In the genomic region with DNA sequence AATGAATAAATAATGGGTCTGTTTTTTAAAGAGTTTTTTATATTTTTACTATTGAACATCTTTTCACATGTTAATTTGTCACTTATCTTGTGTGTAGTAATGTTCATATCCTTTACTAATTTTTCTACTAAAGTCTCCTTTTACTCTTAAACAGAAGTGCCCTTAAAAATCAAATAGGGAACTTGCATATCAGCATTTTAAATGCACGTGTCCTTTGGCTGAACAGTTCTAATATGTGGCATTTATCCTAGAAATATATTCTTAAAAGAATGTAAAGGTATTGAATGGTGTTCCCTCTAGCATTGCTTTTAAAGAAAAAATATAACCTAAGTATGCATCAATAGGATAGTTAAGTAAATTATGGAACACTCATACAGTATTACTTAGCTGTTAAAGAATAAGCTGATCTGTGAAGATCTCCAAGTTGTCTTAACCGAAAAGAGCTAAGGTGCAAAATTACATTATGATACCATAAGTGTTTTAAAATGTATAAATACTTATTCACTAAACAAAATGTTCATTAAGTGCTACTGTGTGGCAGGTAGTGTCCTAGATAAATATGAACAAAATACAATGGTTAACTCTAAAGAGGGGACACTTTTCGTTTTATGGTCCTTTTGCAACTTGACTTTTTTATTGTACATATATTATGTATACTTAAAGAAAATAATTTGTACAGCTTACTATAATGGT, we compare ENCODE assay signal across 8 cellular contexts. TPM values are rescaled to one million over a fixed set of nuclear protein-coding genes. Genes with fewer than 3 reads are reported as not detected.
A peak's percentile ranks its signal among the peaks of the same experiment; 100 is the strongest.
DNase-seq lines count a peak whose midpoint lies in the region; ATAC-seq and TF ChIP-seq lines count a peak whose summit lies in the region.

No MANE protein-coding gene starts in this region.

- H3K4me1 Mint-ChIP-seq in HFFc6 (ENCODE audit: low read depth) (peaks cover 13% of the 10 kb centered on the region), glutamatergic neuron (ENCODE audit: low read depth, unreplicated experiment) (peaks cover 8% of the 10 kb centered on the region)

- DNase-seq in HFFc6 (no peak), glutamatergic neuron (no peak), smooth muscle cell (lab: John Stamatoyannopoulos, UW; ENCODE audit: unreplicated experiment) (no peak), DMS53 (lab: John Stamatoyannopoulos, UW) (no peak), nucleus accumbens (lab: John Stamatoyannopoulos, UW) (no peak), NCI-H2029 treated with DMSO at 0.1 percent for 48 hours (lab: John Stamatoyannopoulos, UW) (no peak)

- peaks cover 6% of the 10 kb centered on the region for H3F3A ChIP-seq in smooth muscle cell (ENCODE audit: low read depth)

- H3K4me1 ChIP-seq in smooth muscle cell (ENCODE audit: low read depth), result peaks cover 5% of the 10 kb centered on the region

- H3K9me3 Mint-ChIP-seq in HFFc6 (peaks cover 5% of the 10 kb centered on the region; the same call in 1 of the 2 replicates), glutamatergic neuron (ENCODE audit: unreplicated experiment) (peaks cover 2% of the 10 kb centered on the region)

- peak overlapping the region; percentile 60 for H3K27ac ChIP-seq in VCaP
- H3K27ac ChIP-seq in smooth muscle cell (ENCODE audit: low read depth), result no peak overlapping the region

- no peak for ATAC-seq in GM21619 (IDR thresholded peaks at IDR 0.05; ENCODE audit: unreplicated experiment)

- peak overlapping the region; percentile 90 for H3K4me2 ChIP-seq in smooth muscle cell

- H3K27ac Mint-ChIP-seq in HFFc6 (peak overlapping the region; percentile 69), glutamatergic neuron (ENCODE audit: unreplicated experiment) (no peak overlapping the region)

- H3K27me3 Mint-ChIP-seq in HFFc6 (ENCODE audit: insufficient read depth) (peaks cover 3% of the 10 kb centered on the region; the same call in 1 of the 2 replicates), glutamatergic neuron (ENCODE audit: unreplicated experiment) (no peaks in the 10 kb centered on the region)

- 39% methylated on average over 3 of the region's 3 CpGs for WGBS in smooth muscle cell (ENCODE audit: low lambda C conversion rate)

- no peaks in the 10 kb centered on the region for H3K27me3 ChIP-seq in smooth muscle cell (ENCODE audit: low read depth)

- H3K4me3 ChIP-seq in smooth muscle cell, result peak overlapping the region; percentile 95

- TF ChIP-seq CTCF in HFFc6 (IDR thresholded peaks at IDR 0.05) (no peak), VCaP (conservative IDR thresholded peaks at IDR 0.05) (no peak), glutamatergic neuron (IDR thresholded peaks at IDR 0.05; ENCODE audit: partially characterized antibody, unreplicated experiment) (no peak), smooth muscle cell (IDR thresholded peaks at IDR 0.05; ENCODE audit: borderline replicate concordance, insufficient read depth, poor library complexity, severe bottlenecking) (no peak)

- peak overlapping the region; percentile 79 for H3K9ac ChIP-seq in smooth muscle cell (ENCODE audit: low read depth)

- H3K79me2 ChIP-seq in smooth muscle cell (ENCODE audit: low read depth), result peaks cover 26% of the 10 kb centered on the region

- H3K9me3 ChIP-seq in smooth muscle cell (replicated peaks; ENCODE audit: low read depth), result no peaks in the 10 kb centered on the region

- peak overlapping the region; percentile 96 for H2AFZ ChIP-seq in smooth muscle cell (ENCODE audit: low read depth)

- H3K36me3 ChIP-seq in smooth muscle cell (ENCODE audit: low read depth), result peaks cover 5% of the 10 kb centered on the region

- no peaks in the 10 kb centered on the region for H4K20me1 ChIP-seq in smooth muscle cell (ENCODE audit: low read depth)

- H3K4me3 Mint-ChIP-seq in HFFc6 (peak overlapping the region; percentile 95), glutamatergic neuron (ENCODE audit: unreplicated experiment) (peak overlapping the region; percentile 83)

- H3K36me3 Mint-ChIP-seq in HFFc6 (ENCODE audit: low read depth), result peaks cover 28% of the 10 kb centered on the region
- H3K36me3 Mint-ChIP-seq in glutamatergic neuron (ENCODE audit: unreplicated experiment), result peaks cover 5% of the 10 kb centered on the region

RNA-seq across cellular contexts. Expression of gene PGBD1, which starts 0.6 kb away (rescaled TPM):
- 1 to 10 TPM; 2.6 to 4.5 (median 4.1) TPM for total RNA-seq in HFFc6 (2021; fragmentation: NEBNext Ultra II Directional; extraction: Animal tissue kit (Norgen Biotek cat#: 25700))
- total RNA-seq in glutamatergic neuron (ENCODE audit: unreplicated experiment) (18.1 TPM), smooth muscle cell (9.2 and 15.1 TPM in 2 replicates)
- polyA plus RNA-seq in smooth muscle cell, result 8.1 and 9.7 TPM in 2 replicates

RNA-seq across cellular contexts. Expression of gene ZSCAN26, which starts 13.8 kb away (rescaled TPM):
- total RNA-seq in HFFc6 (2021; fragmentation: NEBNext Ultra II Directional; extraction: Animal tissue kit (Norgen Biotek cat#: 25700)), result 10 to 100 TPM in 1 of 6 experiments, 1 to 10 TPM in 5; 8.5 to 10.9 (median 9.3) TPM
- 24.8 TPM for total RNA-seq in glutamatergic neuron (ENCODE audit: unreplicated experiment)
- total RNA-seq in smooth muscle cell, result 16.1 and 22.4 TPM in 2 replicates
- 7.0 and 10.7 TPM in 2 replicates for polyA plus RNA-seq in smooth muscle cell

RNA-seq across cellular contexts. Expression of gene NKAPL, which starts 21.6 kb away (rescaled TPM):
- not detected for total RNA-seq in HFFc6 (2021; fragmentation: NEBNext Ultra II Directional; extraction: Animal tissue kit (Norgen Biotek cat#: 25700))
- total RNA-seq in glutamatergic neuron (ENCODE audit: unreplicated experiment) (0.69 TPM), smooth muscle cell (not detected in 2 replicates)
- 0.18 and 0.28 TPM in 2 replicates for polyA plus RNA-seq in smooth muscle cell

RNA-seq across cellular contexts. Expression of gene ZKSCAN4, which starts 28.7 kb away (rescaled TPM):
- total RNA-seq in HFFc6 (2021; fragmentation: NEBNext Ultra II Directional; extraction: Animal tissue kit (Norgen Biotek cat#: 25700)), result 1 to 10 TPM; 3.8 to 4.7 (median 4.0) TPM
- total RNA-seq in glutamatergic neuron (ENCODE audit: unreplicated experiment) (7.7 TPM), smooth muscle cell (4.5 and 5.1 TPM in 2 replicates)
- polyA plus RNA-seq in smooth muscle cell, result 5.2 TPM in 2 replicates

RNA-seq across cellular contexts. Expression of gene ZSCAN31, which starts 55.2 kb away (rescaled TPM):
- 1 to 10 TPM in 2 of 6 experiments, under 1 TPM in 4; 0.64 to 2.0 (median 0.95) TPM for total RNA-seq in HFFc6 (2021; fragmentation: NEBNext Ultra II Directional; extraction: Animal tissue kit (Norgen Biotek cat#: 25700))
- 6.9 TPM for total RNA-seq in glutamatergic neuron (ENCODE audit: unreplicated experiment)
- 1.5 and 1.9 TPM in 2 replicates for total RNA-seq in smooth muscle cell
- 1.1 and 6.2 TPM in 2 replicates for polyA plus RNA-seq in smooth muscle cell
